8 cellular contexts compared by ENCODE assay signal in the genomic region with DNA sequence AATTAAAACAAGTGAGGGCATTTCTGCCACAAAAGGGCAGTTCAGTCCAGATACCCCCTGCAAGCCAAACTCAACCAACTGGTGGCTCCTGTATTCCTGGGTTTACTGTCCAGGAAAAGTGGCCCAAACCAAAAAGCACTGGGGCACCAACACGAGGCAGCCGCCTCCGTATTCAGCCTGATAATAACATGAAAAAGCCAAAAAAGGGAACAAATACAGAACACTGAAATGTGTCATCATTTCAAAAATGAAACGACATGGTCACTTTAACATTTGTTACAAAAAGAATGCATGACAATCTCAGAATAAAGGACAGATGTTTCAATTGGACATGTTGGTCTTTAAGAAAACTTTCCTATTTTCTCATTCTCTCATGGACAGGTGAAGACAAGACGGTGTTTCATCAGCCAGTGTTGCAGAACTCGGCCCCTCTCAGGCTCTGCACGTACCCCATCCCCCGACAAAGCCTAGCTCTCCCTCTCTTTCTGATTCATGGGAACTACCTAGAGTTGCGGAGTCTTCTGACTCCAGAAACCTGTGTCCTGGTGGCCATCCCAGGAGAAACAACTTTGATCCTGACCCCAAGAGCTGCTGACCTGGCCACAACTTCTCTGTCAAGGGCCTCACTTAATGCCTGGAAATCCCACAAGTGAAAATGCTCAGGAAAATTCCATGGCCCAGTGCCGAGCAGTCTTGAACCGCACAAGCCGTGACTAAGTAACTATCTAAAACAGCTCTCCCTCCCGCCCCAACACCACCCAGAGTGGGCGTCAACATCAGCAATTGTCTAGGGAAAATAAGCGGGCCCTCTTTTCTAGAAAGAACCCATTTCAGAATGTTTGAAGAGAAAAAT. TPM values are rescaled to one million over a fixed set of nuclear protein-coding genes. Genes with fewer than 3 reads are reported as not detected.
A peak's percentile ranks its signal among the peaks of the same experiment; 100 is the strongest.
DNase-seq lines count a peak whose midpoint lies in the region; ATAC-seq and TF ChIP-seq lines count a peak whose summit lies in the region.

No MANE protein-coding gene starts in this region.

- H3K27me3 Mint-ChIP-seq in activated CD8-positive, alpha-beta T cell treated with anti-CD3 and anti-CD28 coated beads, Interleukin-2, amount 10 ng/mL, durations not matched to agents 7 days and 5 days (ENCODE audit: low read depth), result no peaks in the 10 kb centered on the region

- POLR2A ChIA-PET in activated CD8-positive, alpha-beta T cell treated with anti-CD3 and anti-CD28 coated beads, Interleukin-2, amount 10 ng/mL, durations not matched to agents 7 days and 5 days (lab: Charles Lee), result interaction anchor here (0.6 to 2.6 kb wide), 3 partner anchors 102 to 291 kb away, joined by 3 to 8 read pairs (median 3); a partner anchor contains a TSS

- in situ Hi-C loops in Caki2 (cut with HindIII; ENCODE audit: low pct_unique_long_range_greater_than_20kb, low sequenced_read_pairs), result no loop called here

- H3K4me3 Mint-ChIP-seq in activated CD8-positive, alpha-beta T cell treated with anti-CD3 and anti-CD28 coated beads, Interleukin-2, amount 10 ng/mL, durations not matched to agents 7 days and 5 days, result peak overlapping the region; percentile 51

- DNase-seq in Caki2 (ENCODE audit: low read depth) (peak; percentile 77), foreskin keratinocyte (peak; percentile 79 to 89), renal cortical epithelial cell (ENCODE audit: low read depth) (peak; percentile 96), HT-29 (ENCODE audit: low spot score) (no peak), NCI-H345 treated with DMSO at 0.1 percent for 48 hours (lab: John Stamatoyannopoulos, UW; ENCODE audit: unreplicated experiment) (no peak), NCI-H2227 (lab: John Stamatoyannopoulos, UW; ENCODE audit: unreplicated experiment) (no peak)
- no peak for DNase-seq in activated CD8-positive, alpha-beta T cell treated with anti-CD3 and anti-CD28 coated beads, Interleukin-2, amount 10 ng/mL, durations not matched to agents 7 days and 5 days

- peak overlapping the region; percentile 68 for H3K27ac Mint-ChIP-seq in activated CD8-positive, alpha-beta T cell treated with anti-CD3 and anti-CD28 coated beads, Interleukin-2, amount 10 ng/mL, durations not matched to agents 7 days and 5 days

- no peak for TF ChIP-seq CTCF in foreskin keratinocyte (conservative IDR thresholded peaks at IDR 0.05)

- peaks cover 23% of the 10 kb centered on the region for H3K36me3 Mint-ChIP-seq in activated CD8-positive, alpha-beta T cell treated with anti-CD3 and anti-CD28 coated beads, Interleukin-2, amount 10 ng/mL, durations not matched to agents 7 days and 5 days (ENCODE audit: low read depth)

- peak overlapping the region; percentile 99 for H3K27ac ChIP-seq in foreskin keratinocyte

- CTCF ChIA-PET in activated CD8-positive, alpha-beta T cell treated with anti-CD3 and anti-CD28 coated beads, Interleukin-2, amount 10 ng/mL, durations not matched to agents 7 days and 5 days (lab: Charles Lee), result no interaction called here

- H3K27me3 ChIP-seq in foreskin keratinocyte, result no peaks in the 10 kb centered on the region

- ATAC-seq in HG02642 (IDR thresholded peaks at IDR 0.05; ENCODE audit: poor library complexity, unreplicated experiment) (peak; percentile 1), foreskin keratinocyte (peak; percentile 54)
- no peak for ATAC-seq in activated CD8-positive, alpha-beta T cell treated with anti-CD3 and anti-CD28 coated beads, Interleukin-2, amount 10 ng/mL, durations not matched to agents 7 days and 5 days

- H3K9me3 Mint-ChIP-seq in activated CD8-positive, alpha-beta T cell treated with anti-CD3 and anti-CD28 coated beads, Interleukin-2, amount 10 ng/mL, durations not matched to agents 7 days and 5 days (ENCODE audit: insufficient read depth), result no peaks in the 10 kb centered on the region

- peaks cover 49% of the 10 kb centered on the region for H3K4me1 ChIP-seq in foreskin keratinocyte

- peaks cover 59% of the 10 kb centered on the region for H3K4me1 Mint-ChIP-seq in activated CD8-positive, alpha-beta T cell treated with anti-CD3 and anti-CD28 coated beads, Interleukin-2, amount 10 ng/mL, durations not matched to agents 7 days and 5 days (ENCODE audit: low read depth)

RNA-seq across cellular contexts. Expression of a gene that starts 27.1 kb away (rescaled TPM):
- total RNA-seq in Caki2 (2014; rRNA removed; shearing (Covaris generic); ENCODE audit: low replicate concordance), result 20.5 and 26.5 TPM in 2 replicates
- 10 to 100 TPM; 32.3 to 33.3 TPM for total RNA-seq in activated CD8-positive, alpha-beta T cell treated with anti-CD3 and anti-CD28 coated beads, Interleukin-2, amount 10 ng/mL, durations not matched to agents 7 days and 5 days
- 29.7 and 29.8 TPM in 2 replicates for total RNA-seq in foreskin keratinocyte
- polyA plus RNA-seq in foreskin keratinocyte, result 22.0 and 26.5 TPM in 2 replicates
- total RNA-seq in renal cortical epithelial cell, result 30.4 and 31.9 TPM in 2 replicates
- 44.1 and 45.5 TPM in 2 replicates for total RNA-seq in HT-29 (2014; rRNA removed; shearing (Covaris generic))

RNA-seq across cellular contexts. Expression of a gene that starts 55.2 kb away (rescaled TPM):
- total RNA-seq in Caki2 (2014; rRNA removed; shearing (Covaris generic); ENCODE audit: low replicate concordance), result not detected in 2 replicates
- not detected for total RNA-seq in activated CD8-positive, alpha-beta T cell treated with anti-CD3 and anti-CD28 coated beads, Interleukin-2, amount 10 ng/mL, durations not matched to agents 7 days and 5 days
- total RNA-seq in foreskin keratinocyte (not detected in 2 replicates), renal cortical epithelial cell (not detected in 2 replicates)
- polyA plus RNA-seq in foreskin keratinocyte, result not detected in 2 replicates
- not detected in 2 replicates for total RNA-seq in HT-29 (2014; rRNA removed; shearing (Covaris generic))

Comparison
In these comparisons a context has a peak if more than half of its experiments do, and no peak if none do; other contexts are left out.
1. DNase-seq: peak in Caki2 (single experiment), foreskin keratinocyte (2 of 2) and renal cortical epithelial cell (single experiment); none in activated CD8-positive, alpha-beta T cell treated with anti-CD3 and anti-CD28 coated beads, Interleukin-2, amount 10 ng/mL, durations not matched to agents 7 days and 5 days (single experiment), HT-29 (single experiment), NCI-H345 treated with DMSO at 0.1 percent for 48 hours (single experiment) and NCI-H2227 (single experiment).